In the genomic region with DNA sequence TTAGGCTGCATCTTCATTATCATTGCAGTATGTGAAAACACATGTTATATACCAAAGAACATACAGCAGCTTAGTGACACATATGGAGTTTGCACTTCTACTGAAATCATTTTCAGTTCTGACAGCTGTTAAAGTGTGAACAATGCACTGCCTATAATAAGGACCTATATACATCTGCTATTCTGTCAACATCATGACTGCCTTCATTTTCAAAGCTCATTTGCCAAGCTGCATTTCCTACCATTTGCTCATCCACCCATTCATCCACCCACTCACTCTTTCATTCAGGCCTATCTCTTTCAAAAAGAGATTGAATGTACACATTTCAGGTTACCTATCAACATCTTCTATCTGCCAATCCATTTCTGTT, we compare ENCODE assay signal across 20 cellular contexts.
DNase-seq lines count a peak whose midpoint lies in the region; ATAC-seq, FAIRE-seq and TF ChIP-seq lines count a peak whose summit lies in the region.
"Had no signal": no experiment of that assay in that cellular context is flagged by ENCODE, and none has a peak within 500 bp of the region (broad histone marks: within the 10 kb centered on the region; RNA-seq: fewer than 3 reads in every experiment).

No MANE protein-coding gene starts in this region.

- POLR2A ChIA-PET in K562 (lab: Yijun Ruan, JAX): no interaction called here

- no peaks in the 10 kb centered on the region for H3K27me3 Mint-ChIP-seq in activated T-cell treated with anti-CD3 and anti-CD28 coated beads, Interleukin-2, amount 50 U/mL, for 24 hours
- H3K27me3 Mint-ChIP-seq in stimulated activated naive CD8-positive, alpha-beta T cell treated with anti-CD3 and anti-CD28 coated beads, Interleukin-15, Interleukin-2, amounts not matched to agents 100 ng/mL and 50 ng/mL, for 24 hours: no peaks in the 10 kb centered on the region
- H3K27me3 Mint-ChIP-seq: memory B cell had no signal

- peaks cover 81% of the 10 kb centered on the region for H3K4me1 Mint-ChIP-seq in activated T-cell treated with anti-CD3 and anti-CD28 coated beads, Interleukin-2, amount 50 U/mL, for 24 hours (ENCODE audit: low read depth)
- H3K4me1 Mint-ChIP-seq in stimulated activated naive CD8-positive, alpha-beta T cell treated with anti-CD3 and anti-CD28 coated beads, Interleukin-15, Interleukin-2, amounts not matched to agents 100 ng/mL and 50 ng/mL, for 24 hours (ENCODE audit: low read depth): peaks cover 86% of the 10 kb centered on the region
- H3K4me1 Mint-ChIP-seq: WTC11 had no signal

- H2AFZ ChIP-seq in K562 (ENCODE audit: low read depth, low read length): no peak overlapping the region

- TF ChIP-seq CTCF in K562 (IDR thresholded peaks at IDR 0.05 in 2 of 3, conservative IDR thresholded peaks at IDR 0.05 in 1 of 3; ENCODE audit: insufficient read depth in 2 of 3, low read depth in 1 of 3, low read length in 3 of 3) (no peak), heart left ventricle (IDR thresholded peaks at IDR 0.05) (no peak)

- no peak overlapping the region for H3K9ac ChIP-seq in K562 (ENCODE audit: insufficient read depth in 1 of 2, low read depth in 2 of 2, low read length in 2 of 2)

- no peak overlapping the region for H3K4me2 ChIP-seq in K562 (ENCODE audit: insufficient read depth, low read length)

- peaks cover 4% of the 10 kb centered on the region for H3K36me3 Mint-ChIP-seq in activated T-cell treated with anti-CD3 and anti-CD28 coated beads, Interleukin-2, amount 50 U/mL, for 24 hours (ENCODE audit: low read depth)
- H3K36me3 Mint-ChIP-seq in stimulated activated naive CD8-positive, alpha-beta T cell treated with anti-CD3 and anti-CD28 coated beads, Interleukin-15, Interleukin-2, amounts not matched to agents 100 ng/mL and 50 ng/mL, for 24 hours (ENCODE audit: low read depth): peaks cover 4% of the 10 kb centered on the region
- H3K36me3 Mint-ChIP-seq: memory B cell, WTC11 had no signal

- no peaks in the 10 kb centered on the region for H3K27me3 ChIP-seq in K562 (ENCODE audit: control insufficient read depth in 2 of 2, insufficient read depth in 2 of 2, low read length in 2 of 2)
- no peaks in the 10 kb centered on the region for H3K27me3 ChIP-seq in heart left ventricle

- FAIRE-seq in K562 (lab: Jason Lieb, UNC): no peak
- FAIRE-seq: HepG2, kidney had no signal

- TF ChIP-seq RAD21 in K562 (CRISPR knock-in tag; conservative IDR thresholded peaks at IDR 0.05 in 1 of 2, IDR thresholded peaks at IDR 0.05 in 1 of 2): no peak

- H3K79me2 ChIP-seq in K562 (ENCODE audit: control insufficient read depth, insufficient read depth, low read length): no peaks in the 10 kb centered on the region

- no peak for DNase-seq in activated T-cell treated with anti-CD3 and anti-CD28 coated beads, Interleukin-2, amount 50 U/mL, for 24 hours
- DNase-seq in activated T-cell treated with anti-CD3 and anti-CD28 coated beads for 4 hours: no peak
- DNase-seq in K562 (ENCODE audit: extremely low read depth in 1 of 4, low spot score in 3 of 4): no peak
- no peak for DNase-seq in SKM-1 (lab: John Stamatoyannopoulos, UW; ENCODE audit: unreplicated experiment)
- no peak for DNase-seq in GM19240 (ENCODE audit: insufficient read length, low spot score)
- DNase-seq in heart left ventricle: no peak
- DNase-seq: ACHN; activated CD8-positive, alpha-beta memory T cell treated with anti-CD3 and anti-CD28 coated beads, Interleukin-2, amount 50 U/mL, for 48 hours; cerebellar nuclear complex; hippocampal formation; kidney; NCI-H1694 treated with DMSO at 0.1 percent for 48 hours; SHP77 treated with DMSO at 0.1 percent for 48 hours; T-helper 2 cell had no signal

- H3K36me3 ChIP-seq in K562 (ENCODE audit: control insufficient read depth, insufficient read depth, low read length): no peaks in the 10 kb centered on the region
- peaks cover 0 to 77% (median 18%) of the 10 kb centered on the region in 9 donors for H3K36me3 ChIP-seq in heart left ventricle

- H3K9me1 ChIP-seq in K562 (ENCODE audit: control insufficient read depth, insufficient read depth, low read length): no peaks in the 10 kb centered on the region

- peaks cover 16% of the 10 kb centered on the region for H3K9me3 Mint-ChIP-seq in activated T-cell treated with anti-CD3 and anti-CD28 coated beads, Interleukin-2, amount 50 U/mL, for 24 hours
- H3K9me3 Mint-ChIP-seq in stimulated activated naive CD8-positive, alpha-beta T cell treated with anti-CD3 and anti-CD28 coated beads, Interleukin-15, Interleukin-2, amounts not matched to agents 100 ng/mL and 50 ng/mL, for 24 hours: peaks cover 10% of the 10 kb centered on the region
- H3K9me3 Mint-ChIP-seq: WTC11 had no signal

- H3K4me3 ChIP-seq in K562 (no peak overlapping the region), heart left ventricle (no peak overlapping the region)

- peak overlapping the region; percentile 18 for H3K4me3 Mint-ChIP-seq in activated T-cell treated with anti-CD3 and anti-CD28 coated beads, Interleukin-2, amount 50 U/mL, for 24 hours
- H3K4me3 Mint-ChIP-seq in stimulated activated naive CD8-positive, alpha-beta T cell treated with anti-CD3 and anti-CD28 coated beads, Interleukin-15, Interleukin-2, amounts not matched to agents 100 ng/mL and 50 ng/mL, for 24 hours: no peak overlapping the region
- H3K4me3 Mint-ChIP-seq: CD14-positive monocyte, memory B cell, WTC11 had no signal

- H3K4me1 ChIP-seq in K562 (replicated peaks in 1 of 2; ENCODE audit: control insufficient read depth in 2 of 2, insufficient read depth in 2 of 2, low read length in 2 of 2): peaks cover 0 to 8% of the 10 kb centered on the region in 2 experiments; a peak in 2 of 5 replicates
- H3K4me1 ChIP-seq in heart left ventricle: peaks cover 0 to 24% (median 0%) of the 10 kb centered on the region in 12 donors

- peak overlapping the region; percentile 96 for H3K27ac Mint-ChIP-seq in activated T-cell treated with anti-CD3 and anti-CD28 coated beads, Interleukin-2, amount 50 U/mL, for 24 hours
- H3K27ac Mint-ChIP-seq in stimulated activated naive CD8-positive, alpha-beta T cell treated with anti-CD3 and anti-CD28 coated beads, Interleukin-15, Interleukin-2, amounts not matched to agents 100 ng/mL and 50 ng/mL, for 24 hours: peak overlapping the region; percentile 83
- H3K27ac Mint-ChIP-seq: CD14-positive monocyte, memory B cell, WTC11 had no signal

- no TSS peak for BruUV-seq in K562 (replicated peaks; lab: Mats Ljungman, UMichigan)

- TF ChIP-seq POLR2A in K562 (conservative IDR thresholded peaks at IDR 0.05): no peak
- no peak for TF ChIP-seq POLR2A in heart left ventricle (IDR thresholded peaks at IDR 0.05)

- in situ Hi-C loops in K562 (cut with MboI): no loop called here

- no peak for TF ChIP-seq EP300 in K562 (IDR thresholded peaks at IDR 0.05; ENCODE audit: low read length)

- intact Hi-C loops in K562 (cut with micrococcal nuclease): no loop called here
- intact Hi-C loops in heart left ventricle (cut with DNase I): no loop called here

- CTCF ChIA-PET in K562 (lab: Yijun Ruan, JAX; ENCODE audit: low intra/inter-chr PET ratio): no interaction called here

- ATAC-seq in HG02610 (IDR thresholded peaks at IDR 0.05; ENCODE audit: unreplicated experiment) (peak; percentile 28), K562 (no peak), heart left ventricle (no peak)
- ATAC-seq: HepG2, WTC11 had no signal

- H3K9me3 ChIP-seq in K562 (replicated peaks; ENCODE audit: control insufficient read depth, insufficient read depth, low read depth, low read length) (no peaks in the 10 kb centered on the region), heart left ventricle (no peaks in the 10 kb centered on the region)

- no peak overlapping the region for H3K27ac ChIP-seq in K562 (ENCODE audit: extremely low read depth, low read depth, low read length)
- no peak overlapping the region for H3K27ac ChIP-seq in heart left ventricle

- H4K20me1 ChIP-seq in K562 (replicated peaks; ENCODE audit: control insufficient read depth, insufficient read depth, low read length): no peaks in the 10 kb centered on the region

TF ChIP-seq in K562, 482 proteins besides CTCF, POLR2A, EP300 and RAD21:
- peak; percentile 45; the same call in 1 of the 2 replicates for TF ChIP-seq EGR1 (conservative IDR thresholded peaks at IDR 0.05)
- TF ChIP-seq, protein P1, sequence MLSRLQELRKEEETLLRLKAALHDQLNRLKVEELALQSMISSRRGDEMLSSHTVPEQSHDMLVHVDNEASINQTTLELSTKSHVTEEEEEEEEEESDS (CRISPR knock-in tag; IDR thresholded peaks at IDR 0.05): no peak
